8 cellular contexts compared by ENCODE assay signal in genomic region chr1:65003316-65003664, GRCh38. TPM values are rescaled to one million over a fixed set of nuclear protein-coding genes. Genes with fewer than 3 reads are reported as not detected.
A peak's percentile ranks its signal among the peaks of the same experiment; 100 is the strongest.
DNase-seq lines count a peak whose midpoint lies in the region; ATAC-seq and TF ChIP-seq lines count a peak whose summit lies in the region.

No MANE protein-coding gene starts in this region.

- peaks cover 11% of the 10 kb centered on the region for H3K36me3 Mint-ChIP-seq in mesothelial cell of epicardium

- no peak for TF ChIP-seq CTCF in left ventricle myocardium inferior (IDR thresholded peaks at IDR 0.05; ENCODE audit: borderline replicate concordance)
- no peak for TF ChIP-seq CTCF in mesothelial cell of epicardium (IDR thresholded peaks at IDR 0.05; ENCODE audit: unreplicated experiment)
- TF ChIP-seq CTCF in vagina (IDR thresholded peaks at IDR 0.05), result no peak

- peaks cover 13% of the 10 kb centered on the region for H3K9me3 ChIP-seq in left ventricle myocardium inferior (replicated peaks)
- H3K9me3 ChIP-seq in vagina, result no peaks in the 10 kb centered on the region

- peaks cover 48% of the 10 kb centered on the region for H3K27me3 Mint-ChIP-seq in mesothelial cell of epicardium (ENCODE audit: low read depth)

- no peaks in the 10 kb centered on the region for H3K27me3 ChIP-seq in left ventricle myocardium inferior (ENCODE audit: low read depth)
- no peaks in the 10 kb centered on the region for H3K27me3 ChIP-seq in vagina

- no peak for TF ChIP-seq POLR2A in vagina (IDR thresholded peaks at IDR 0.05)

- peaks cover 6% of the 10 kb centered on the region for H3K4me1 Mint-ChIP-seq in mesothelial cell of epicardium

- H3K4me3 ChIP-seq in left ventricle myocardium inferior (peak overlapping the region; percentile 79), vagina (peak overlapping the region; percentile 54 to 56)

- peak overlapping the region; percentile 97 for H3K27ac ChIP-seq in left ventricle myocardium inferior (replicated peaks)
- H3K27ac ChIP-seq in vagina, result peak overlapping the region; percentile 92

- H3K27ac Mint-ChIP-seq in mesothelial cell of epicardium, result no peak overlapping the region

- H3K4me3 Mint-ChIP-seq in mesothelial cell of epicardium, result peak overlapping the region; percentile 66

- ATAC-seq in Right ventricle myocardium inferior, result no peak
- ATAC-seq in GM18519 (IDR thresholded peaks at IDR 0.05; ENCODE audit: low FRiP score, unreplicated experiment), result no peak

- H3K36me3 ChIP-seq in left ventricle myocardium inferior (no peaks in the 10 kb centered on the region), vagina (no peaks in the 10 kb centered on the region)

- no peak for DNase-seq in left ventricle myocardium inferior
- DNase-seq in Right ventricle myocardium inferior (ENCODE audit: missing footprints), result no peak
- peak; percentile 16 for DNase-seq in cerebellar cortex (ENCODE audit: low spot score)
- no peak for DNase-seq in mesothelial cell of epicardium (ENCODE audit: low spot score in 2 of 2, unreplicated experiment in 2 of 2)
- no peak for DNase-seq in vagina (ENCODE audit: extremely low spot score in 2 of 2)
- DNase-seq in NCI-H187 (lab: John Stamatoyannopoulos, UW), result no peak
- DNase-seq in head of caudate nucleus, result no peak

- H3K4me1 ChIP-seq in left ventricle myocardium inferior (peaks cover 25% of the 10 kb centered on the region), vagina (peaks cover 9% of the 10 kb centered on the region)

- intact Hi-C loops in left ventricle myocardium inferior (cut with micrococcal nuclease), result no loop called here
- intact Hi-C loops in Right ventricle myocardium inferior (cut with DNase I), result loop anchor here (5.0 kb wide), 1 partner anchor 36 kb away; the partner anchor contains the start of gene JAK1
- intact Hi-C loops in vagina (cut with DNase I), result loop anchor here (2.0 kb wide), 1 partner anchor 64 kb away; no protein-coding TSS in a partner anchor
- intact Hi-C loops in head of caudate nucleus (cut with DNase I), result no loop called here

- H3K9me3 Mint-ChIP-seq in mesothelial cell of epicardium, result peaks cover 11% of the 10 kb centered on the region

RNA-seq across cellular contexts. Expression of gene JAK1, which starts 36.9 kb away (rescaled TPM):
- total RNA-seq in left ventricle myocardium inferior, result 106 TPM
- 87.3 TPM for total RNA-seq in Right ventricle myocardium inferior
- 62.0 to 65.1 TPM (median 63.2 TPM) in 3 replicates for total RNA-seq in mesothelial cell of epicardium
- total RNA-seq in vagina, result 93.3 TPM

Comparison
In these comparisons a context has a peak if more than half of its experiments do, and no peak if none do; other contexts are left out.
1. intact Hi-C loops: an anchor here in Right ventricle myocardium inferior (5.0 kb wide) and vagina (2.0 kb wide); none called in left ventricle myocardium inferior and head of caudate nucleus.